In genomic region chr1:82517586-82517985, GRCh38 we compare ENCODE assay signal across 12 cellular contexts.
DNase-seq lines count a peak whose midpoint lies in the region; ATAC-seq and TF ChIP-seq lines count a peak whose summit lies in the region.
"Had no signal": no experiment of that assay in that cellular context is flagged by ENCODE, and none has a peak within 500 bp of the region (broad histone marks: within the 10 kb centered on the region; RNA-seq: fewer than 3 reads in every experiment).

No MANE protein-coding gene starts in this region.

- DNase-seq in HEK293T (ENCODE audit: extremely low spot score) (peak; percentile 12), dermis blood vessel endothelial cell (peak; percentile 17), iPS-NIHi7 (ENCODE audit: extremely low spot score) (peak; percentile 54), sigmoid colon (peak; percentile 75), epidermal melanocyte (ENCODE audit: insufficient read length, low spot score) (no peak), A172 (ENCODE audit: low spot score) (no peak)
- no peak for DNase-seq in activated effector memory CD4-positive, alpha-beta T cell treated with anti-CD3 and anti-CD28 coated beads, Interleukin-2, amount 50 U/mL, for 16 hours
- DNase-seq: Calu3, HCEC 1CT, NCI-H1694 had no signal

- H3K4me1 Mint-ChIP-seq in stimulated activated memory B cell treated with anti-CD40 and anti-IgM and Interleukin-4, amounts not matched to agents 10 μg/mL and 1 μg/mL and 100 μg/mL, for 72 hours: no peaks in the 10 kb centered on the region

- H3K27me3 Mint-ChIP-seq in stimulated activated memory B cell treated with anti-CD40 and anti-IgM and Interleukin-4, amounts not matched to agents 10 μg/mL and 1 μg/mL and 100 μg/mL, for 72 hours: no peaks in the 10 kb centered on the region

- TF ChIP-seq EP300 in sigmoid colon (IDR thresholded peaks at IDR 0.05): no peak

- no peak for ATAC-seq in stimulated activated memory B cell treated with anti-CD40 and anti-IgM and Interleukin-4, amounts not matched to agents 10 μg/mL and 1 μg/mL and 100 μg/mL, for 72 hours

- peaks cover 0 to 17% (median 5%) of the 10 kb centered on the region in 4 donors for H3K4me1 ChIP-seq in sigmoid colon
- H3K4me1 ChIP-seq: breast epithelium had no signal

- TF ChIP-seq POLR2A in sigmoid colon (IDR thresholded peaks at IDR 0.05): no peak

- H3K36me3 ChIP-seq in sigmoid colon: no peaks in the 10 kb centered on the region
- H3K36me3 ChIP-seq: breast epithelium had no signal

- no peak overlapping the region for H3K4me3 ChIP-seq in sigmoid colon
- H3K4me3 ChIP-seq: breast epithelium had no signal

- WGBS in sigmoid colon, 2 donors: 55 to 61% methylated on average over 8 of the region's 8 CpGs

- H3K27ac Mint-ChIP-seq in stimulated activated memory B cell treated with anti-CD40 and anti-IgM and Interleukin-4, amounts not matched to agents 10 μg/mL and 1 μg/mL and 100 μg/mL, for 72 hours: no peak overlapping the region

- no peaks in the 10 kb centered on the region for H3K9me3 ChIP-seq in sigmoid colon
- H3K9me3 ChIP-seq: breast epithelium had no signal

- H3K4me3 Mint-ChIP-seq in stimulated activated memory B cell treated with anti-CD40 and anti-IgM and Interleukin-4, amounts not matched to agents 10 μg/mL and 1 μg/mL and 100 μg/mL, for 72 hours: no peak overlapping the region

- H3K27ac ChIP-seq in sigmoid colon: no peak overlapping the region
- H3K27ac ChIP-seq: breast epithelium had no signal

- POLR2A ChIA-PET in HEK293T (lab: Yijun Ruan, JAX): no interaction called here

- intact Hi-C loops in sigmoid colon (cut with DNase I): no loop called here

- H3K27me3 ChIP-seq in sigmoid colon: no peaks in the 10 kb centered on the region
- H3K27me3 ChIP-seq: breast epithelium had no signal

- no peaks in the 10 kb centered on the region for H3K36me3 Mint-ChIP-seq in stimulated activated memory B cell treated with anti-CD40 and anti-IgM and Interleukin-4, amounts not matched to agents 10 μg/mL and 1 μg/mL and 100 μg/mL, for 72 hours

- CTCF ChIA-PET in HEK293T (lab: Yijun Ruan, JAX): no interaction called here

- H3K9me3 Mint-ChIP-seq in stimulated activated memory B cell treated with anti-CD40 and anti-IgM and Interleukin-4, amounts not matched to agents 10 μg/mL and 1 μg/mL and 100 μg/mL, for 72 hours: no peaks in the 10 kb centered on the region

- TF ChIP-seq CTCF in sigmoid colon (IDR thresholded peaks at IDR 0.05): no peak

TF ChIP-seq in HEK293T, 16 proteins besides CTCF, POLR2A, EP300 and RAD21:
- no peak for TF ChIP-seq SP1 (IDR thresholded peaks at IDR 0.05)
- TF ChIP-seq ZNF384 (IDR thresholded peaks at IDR 0.05): no peak
- TF ChIP-seq ELF4 (IDR thresholded peaks at IDR 0.05): no peak
- no peak for TF ChIP-seq ARNT (IDR thresholded peaks at IDR 0.05)
- TF ChIP-seq CTBP1 (IDR thresholded peaks at IDR 0.05; ENCODE audit: borderline replicate concordance): no peak
- no peak for TF ChIP-seq NFRKB (IDR thresholded peaks at IDR 0.05)
- TF ChIP-seq FOXM1 (IDR thresholded peaks at IDR 0.05; ENCODE audit: borderline replicate concordance): no peak
- no peak for TF ChIP-seq FOXK2 (IDR thresholded peaks at IDR 0.05)
- no peak for TF ChIP-seq PKNOX1 (IDR thresholded peaks at IDR 0.05)
- TF ChIP-seq SUZ12 (IDR thresholded peaks at IDR 0.05): no peak
- TF ChIP-seq TARDBP (IDR thresholded peaks at IDR 0.05): no peak
- no peak for TF ChIP-seq L3MBTL2 (conservative IDR thresholded peaks at IDR 0.05)
- TF ChIP-seq LEF1 (IDR thresholded peaks at IDR 0.05; ENCODE audit: borderline replicate concordance): no peak
- no peak for TF ChIP-seq BHLHE40 (IDR thresholded peaks at IDR 0.05; ENCODE audit: borderline replicate concordance)
- TF ChIP-seq HDGF (IDR thresholded peaks at IDR 0.05; ENCODE audit: borderline replicate concordance): no peak
- TF ChIP-seq FOXA1 (IDR thresholded peaks at IDR 0.05): no peak
TF ChIP-seq in HEK293T: peak in this region for 0.

Comparison
In these comparisons a context has a peak if more than half of its experiments do, and no peak if none do; other contexts are left out.
1. DNase-seq: peak in HEK293T (single experiment), dermis blood vessel endothelial cell (single experiment), iPS-NIHi7 (single experiment) and sigmoid colon (single experiment); none in activated effector memory CD4-positive, alpha-beta T cell treated with anti-CD3 and anti-CD28 coated beads, Interleukin-2, amount 50 U/mL, for 16 hours (single experiment), epidermal melanocyte (single experiment) and A172 (single experiment).